19 cellular contexts compared by ENCODE assay signal in the genomic region with DNA sequence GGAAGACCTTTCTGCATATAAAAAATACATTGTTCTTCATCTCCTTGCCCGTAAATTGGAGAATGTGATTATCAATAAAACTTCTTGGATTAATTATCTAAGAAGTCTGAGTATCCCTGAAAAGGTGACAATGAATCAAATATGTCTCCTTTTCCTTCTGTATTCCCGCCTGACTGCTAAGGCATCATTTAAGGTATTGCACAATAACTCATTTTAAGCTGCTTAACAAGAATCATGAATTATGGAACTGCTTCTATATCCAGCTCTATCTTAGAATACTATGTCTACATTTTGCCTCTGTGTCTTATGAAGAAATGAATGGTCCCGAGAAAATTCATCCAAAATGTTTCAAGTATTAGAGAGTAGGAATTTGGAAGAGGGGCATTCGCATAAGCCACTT.
DNase-seq lines count a peak whose midpoint lies in the region; FAIRE-seq and TF ChIP-seq lines count a peak whose summit lies in the region.
"Had no signal": no experiment of that assay in that cellular context is flagged by ENCODE, and none has a peak within 500 bp of the region (broad histone marks: within the 10 kb centered on the region; RNA-seq: fewer than 3 reads in every experiment).

No MANE protein-coding gene starts in this region.

- no peak overlapping the region for H2BK12ac ChIP-seq in H1 (ENCODE audit: low read depth, low read length)

- no peaks in the 10 kb centered on the region for H4K20me1 ChIP-seq in H1 (replicated peaks in 1 of 2; ENCODE audit: control insufficient read depth in 1 of 2, insufficient read depth in 2 of 2, low read length in 2 of 2)
- H4K20me1 ChIP-seq: BLaER1 had no signal

- 94% methylated on average over 4 of the region's 4 CpGs; no CpG with 5 or more reads in 1 of the 2 experiments for WGBS in H1 (ENCODE audit: extremely low coverage in 1 of 2, insufficient coverage in 1 of 2, insufficient read length in 1 of 2, insufficient replicate concordance in 2 of 2, low coverage in 1 of 2, low lambda C conversion rate in 2 of 2, missing lambda C conversion rate in 1 of 2), 2 experiments

- DNase-seq in D721Med (ENCODE audit: insufficient read length, low spot score) (no peak), H1 (ENCODE audit: low read depth in 1 of 2, low spot score in 2 of 2) (no peak), HT-29 (ENCODE audit: low spot score) (no peak), colonic mucosa (no peak), posterior cingulate gyrus (no peak)
- DNase-seq: Caco-2; CD4-positive, CD25-positive, alpha-beta regulatory T cell; CD8-positive, alpha-beta T cell; DMS 273 treated with DMSO at 0.1 percent for 48 hours; DMS79; EL; GDM1; GOT3; H7; HCEC 1CT had no signal

- H3K4me3 ChIP-seq in H1 (ENCODE audit: extremely low read depth in 1 of 4, insufficient read depth in 2 of 4, low read depth in 3 of 4, low read length in 4 of 4) (no peak overlapping the region), colonic mucosa (no peak overlapping the region)
- H3K4me3 ChIP-seq: BLaER1, GM12878 had no signal

- H2BK5ac ChIP-seq in H1 (ENCODE audit: low read depth, low read length): no peak overlapping the region

- FAIRE-seq in D721Med (lab: Jason Lieb, UNC): peak; percentile 35
- no peak for FAIRE-seq in H1 (lab: Jason Lieb, UNC)
- FAIRE-seq: GM12878 had no signal

- no peak overlapping the region for H4K8ac ChIP-seq in H1 (ENCODE audit: extremely low read depth, insufficient read depth, low read length)

- H3K23me2 ChIP-seq in H1 (ENCODE audit: low read depth, low read length): peaks cover 2% of the 10 kb centered on the region; the same call in 1 of the 2 replicates

- H2BK20ac ChIP-seq in H1 (ENCODE audit: low read length): no peak overlapping the region

- no peak overlapping the region for H3K23ac ChIP-seq in H1 (ENCODE audit: insufficient read length)

- no peak overlapping the region for H3K18ac ChIP-seq in H1 (ENCODE audit: extremely low read depth, low read length)

- TF ChIP-seq POLR2A in H1 (IDR thresholded peaks at IDR 0.05; ENCODE audit: control extremely low read depth in 1 of 2, low read depth in 2 of 2, low read length in 2 of 2): no peak

- H3K4ac ChIP-seq in H1 (replicated peaks; ENCODE audit: insufficient read length, low read depth, low read length): no peak overlapping the region

- no peak overlapping the region for H2BK120ac ChIP-seq in H1 (replicated peaks; ENCODE audit: low read depth, low read length)

- no peak for TF ChIP-seq CTCF in D721Med (IDR thresholded peaks at IDR 0.05; ENCODE audit: insufficient read depth, missing control alignments)
- TF ChIP-seq CTCF in H1 (IDR thresholded peaks at IDR 0.05; ENCODE audit: control extremely low read depth in 1 of 3, insufficient read depth in 1 of 3, low read depth in 1 of 3, low read length in 3 of 3): no peak
- no peak for TF ChIP-seq CTCF in colonic mucosa (IDR thresholded peaks at IDR 0.05)

- TF ChIP-seq RAD21 in Ishikawa (IDR thresholded peaks at IDR 0.05; ENCODE audit: low read depth) (no peak), H1 (IDR thresholded peaks at IDR 0.05 in 1 of 2, conservative IDR thresholded peaks at IDR 0.05 in 1 of 2; ENCODE audit: low read depth in 2 of 2, low read length in 2 of 2) (no peak)

- no peak overlapping the region for H3K4me2 ChIP-seq in H1 (ENCODE audit: insufficient read depth in 1 of 2, low read depth in 2 of 2, low read length in 2 of 2)
- H3K4me2 ChIP-seq: BLaER1 had no signal

- H4K91ac ChIP-seq in H1 (replicated peaks; ENCODE audit: insufficient read length, low read length): no peak overlapping the region

- no peak overlapping the region for H3K14ac ChIP-seq in H1 (ENCODE audit: insufficient read length)

- no peaks in the 10 kb centered on the region for H3K79me2 ChIP-seq in H1 (ENCODE audit: control insufficient read depth in 1 of 2, insufficient read depth in 2 of 2, low read length in 2 of 2)

- TF ChIP-seq EP300 in Ishikawa (IDR thresholded peaks at IDR 0.05; ENCODE audit: borderline replicate concordance) (no peak), H1 (IDR thresholded peaks at IDR 0.05; ENCODE audit: borderline replicate concordance in 1 of 2, low read depth in 2 of 2, low read length in 2 of 2) (no peak)

- POLR2A ChIA-PET in H1 (lab: Charles Lee; ENCODE audit: partially characterized antibody): no interaction called here

- H3K9me3 ChIP-seq in H1 (ENCODE audit: insufficient read depth in 2 of 2, low read depth in 1 of 2, low read length in 1 of 2) (no peaks in the 10 kb centered on the region), colonic mucosa (no peaks in the 10 kb centered on the region)
- H3K9me3 ChIP-seq: BLaER1, Caco-2 had no signal

- intact Hi-C loops in colonic mucosa (cut with DNase I): no loop called here
- intact Hi-C loops in posterior cingulate gyrus (cut with DNase I): no loop called here

- no peak overlapping the region for H3K27ac ChIP-seq in H1 (ENCODE audit: low read depth, low read length)
- no peak overlapping the region for H3K27ac ChIP-seq in colonic mucosa
- H3K27ac ChIP-seq: BLaER1, C4-2B had no signal

- no peak overlapping the region for H3K56ac ChIP-seq in H1 (replicated peaks; ENCODE audit: insufficient read length, low read depth, low read length)

- CTCF ChIA-PET in H1 (lab: Charles Lee; ENCODE audit: partially characterized antibody): interaction anchor here (1.4 kb wide), 1 partner anchor 9 kb away, joined by 3 read pairs; no protein-coding TSS in a partner anchor

- peaks cover 0 to 1% (median 0%) of the 10 kb centered on the region in 4 experiments; a peak in 1 of 7 replicates for H3K27me3 ChIP-seq in H1 (replicated peaks in 1 of 4; ENCODE audit: control insufficient read depth in 3 of 4, extremely low read depth in 1 of 4, insufficient read depth in 3 of 4, low read length in 3 of 4)
- no peaks in the 10 kb centered on the region for H3K27me3 ChIP-seq in colonic mucosa
- H3K27me3 ChIP-seq: BLaER1 had no signal

- H3K4me1 ChIP-seq in H1 (replicated peaks in 1 of 4; ENCODE audit: control insufficient read depth in 3 of 4, insufficient read depth in 4 of 4, low read length in 3 of 4): no peaks in the 10 kb centered on the region
- H3K4me1 ChIP-seq in colonic mucosa: no peaks in the 10 kb centered on the region
- H3K4me1 ChIP-seq: BLaER1, Caco-2 had no signal

- no peak overlapping the region for H2BK15ac ChIP-seq in H1 (ENCODE audit: low read length)

- no peak overlapping the region for H4K5ac ChIP-seq in H1 (ENCODE audit: insufficient read length, low read depth, low read length)

- H3K36me3 ChIP-seq in H1 (ENCODE audit: control insufficient read depth in 2 of 4, insufficient read depth in 4 of 4, low read length in 3 of 4) (no peaks in the 10 kb centered on the region), colonic mucosa (no peaks in the 10 kb centered on the region)
- H3K36me3 ChIP-seq: BLaER1 had no signal

- H3K79me1 ChIP-seq in H1 (ENCODE audit: low read depth, low read length): no peaks in the 10 kb centered on the region

- no peak overlapping the region for H2AK5ac ChIP-seq in H1 (ENCODE audit: low read depth, low read length)

- no peak overlapping the region for H3K9ac ChIP-seq in H1 (replicated peaks in 1 of 4; ENCODE audit: extremely low read depth in 1 of 4, low read depth in 3 of 4, low read length in 3 of 4)
- H3K9ac ChIP-seq in colonic mucosa (ENCODE audit: low read depth in 2 of 2, low read length in 2 of 2): no peak overlapping the region
- H3K9ac ChIP-seq: BLaER1 had no signal

- no peak overlapping the region for H2AFZ ChIP-seq in H1 (ENCODE audit: low read length)

TF ChIP-seq in Ishikawa, 13 proteins besides CTCF, POLR2A, EP300 and RAD21 (continues in another document):
- TF ChIP-seq CEBPB (IDR thresholded peaks at IDR 0.05): peak; percentile 60

TF ChIP-seq in H1, 55 proteins besides CTCF, POLR2A, EP300 and RAD21:
- no peak for TF ChIP-seq TAF1 (IDR thresholded peaks at IDR 0.05; ENCODE audit: low read depth, low read length)
- peak; percentile 72; the same call in 1 of the 2 replicates for TF ChIP-seq CEBPB (IDR thresholded peaks at IDR 0.05; ENCODE audit: low read depth, low read length)
